In genomic region chr10:15724683-15725082, GRCh38 we compare ENCODE assay signal across 18 cellular contexts. TPM values are rescaled to one million over a fixed set of nuclear protein-coding genes. Genes with fewer than 3 reads are reported as not detected.
A peak's percentile ranks its signal among the peaks of the same experiment; 100 is the strongest.
DNase-seq lines count a peak whose midpoint lies in the region; ATAC-seq and TF ChIP-seq lines count a peak whose summit lies in the region.
"Had no signal": no experiment of that assay in that cellular context is flagged by ENCODE, and none has a peak within 500 bp of the region (broad histone marks: within the 10 kb centered on the region; RNA-seq: fewer than 3 reads in every experiment).

No MANE protein-coding gene starts in this region.

- H3K9me3 ChIP-seq in vagina (no peaks in the 10 kb centered on the region), tibial nerve (no peaks in the 10 kb centered on the region), right lobe of liver (no peaks in the 10 kb centered on the region)

- H3K27ac Mint-ChIP-seq in GM23338: no peak overlapping the region
- H3K27ac Mint-ChIP-seq in nephron progenitor cell: peak overlapping the region; percentile 15
- H3K27ac Mint-ChIP-seq: CD8-positive, alpha-beta T cell had no signal

- no peak for TF ChIP-seq EP300 in tibial nerve (IDR thresholded peaks at IDR 0.05)

- no peaks in the 10 kb centered on the region for H4K20me1 ChIP-seq in GM23338 (replicated peaks; ENCODE audit: insufficient read depth)
- H4K20me1 ChIP-seq: BLaER1 treated with 17β-estradiol and CSF1 and Interleukin-3, amounts not matched to agents 10 nM and 100 nM had no signal

- H3K9me2 ChIP-seq in GM23338 (ENCODE audit: insufficient read depth): no peaks in the 10 kb centered on the region

- H3K27me3 Mint-ChIP-seq in GM23338 (ENCODE audit: insufficient read depth, low read depth, poor library complexity) (peaks cover 14% of the 10 kb centered on the region), nephron progenitor cell (ENCODE audit: low read depth, poor library complexity) (peaks cover 12% of the 10 kb centered on the region)

- H3K4me3 Mint-ChIP-seq in GM23338 (no peak overlapping the region), nephron progenitor cell (no peak overlapping the region)
- H3K4me3 Mint-ChIP-seq: CD8-positive, alpha-beta T cell had no signal

- H3K4me2 ChIP-seq in GM23338: no peak overlapping the region

- ATAC-seq in GM23338: no peak
- no peak for ATAC-seq in right lobe of liver
- ATAC-seq: CD8-positive, alpha-beta T cell had no signal

- no peaks in the 10 kb centered on the region for H3K79me2 ChIP-seq in GM23338 (replicated peaks; ENCODE audit: insufficient read depth)

- 0 out of 2 replicates have a peak overlapping the region, but pooled peaks have one; percentile 47 for H2AFZ ChIP-seq in GM23338
- H2AFZ ChIP-seq: GM23248 had no signal

- H3K27ac ChIP-seq in GM23338 (ENCODE audit: low read depth): no peak overlapping the region
- peak overlapping the region; percentile 68 to 78 for H3K27ac ChIP-seq in coronary artery
- peak overlapping the region; percentile 3 for H3K27ac ChIP-seq in vagina
- H3K27ac ChIP-seq in tibial nerve: peak overlapping the region in 2 of 4 donors; percentile 8 to 28
- no peak overlapping the region for H3K27ac ChIP-seq in right lobe of liver
- H3K27ac ChIP-seq: BLaER1 treated with 17β-estradiol and CSF1 and Interleukin-3, amounts not matched to agents 10 nM and 100 nM; GM23248 had no signal

- TF ChIP-seq POLR2A in vagina (IDR thresholded peaks at IDR 0.05) (no peak), tibial nerve (IDR thresholded peaks at IDR 0.05) (no peak), right lobe of liver (IDR thresholded peaks at IDR 0.05) (no peak)

- peaks cover 6% of the 10 kb centered on the region; the same call in 2 of the 3 replicates for H3K4me1 Mint-ChIP-seq in GM23338
- peaks cover 67% of the 10 kb centered on the region for H3K4me1 Mint-ChIP-seq in nephron progenitor cell

- H3K27me3 ChIP-seq in GM23338 (ENCODE audit: insufficient read depth): peaks cover 16% of the 10 kb centered on the region
- H3K27me3 ChIP-seq in vagina: no peaks in the 10 kb centered on the region
- H3K27me3 ChIP-seq in tibial nerve: peaks cover 0 to 7% of the 10 kb centered on the region in 2 donors
- H3K27me3 ChIP-seq in right lobe of liver: no peaks in the 10 kb centered on the region

- H3K9me3 Mint-ChIP-seq in GM23338: no peaks in the 10 kb centered on the region
- peaks cover 20% of the 10 kb centered on the region for H3K9me3 Mint-ChIP-seq in nephron progenitor cell

- intact Hi-C loops in vagina (cut with DNase I) (loop anchor here (10.0 kb wide), 1 partner anchor 100 kb away; no protein-coding TSS in a partner anchor), right lobe of liver (cut with DNase I) (loop anchor here (5.0 to 10.0 kb wide), 2 partner anchors 290 to 292 kb away; no protein-coding TSS in a partner anchor)

- TF ChIP-seq CTCF in GM23338 (conservative IDR thresholded peaks at IDR 0.05; ENCODE audit: low read depth in 2 of 2) (no peak), coronary artery (IDR thresholded peaks at IDR 0.05) (no peak), nephron progenitor cell (IDR thresholded peaks at IDR 0.05) (no peak), vagina (IDR thresholded peaks at IDR 0.05) (no peak), tibial nerve (IDR thresholded peaks at IDR 0.05) (no peak), right lobe of liver (IDR thresholded peaks at IDR 0.05) (no peak)

- no peaks in the 10 kb centered on the region for H3K36me3 Mint-ChIP-seq in GM23338 (ENCODE audit: low read depth)
- peaks cover 5% of the 10 kb centered on the region for H3K36me3 Mint-ChIP-seq in nephron progenitor cell (ENCODE audit: low read depth)
- H3K36me3 Mint-ChIP-seq: CD8-positive, alpha-beta T cell had no signal

- H3K4me1 ChIP-seq in GM23338 (ENCODE audit: insufficient read depth) (no peaks in the 10 kb centered on the region), vagina (peaks cover 7% of the 10 kb centered on the region), tibial nerve (peaks cover 0 to 27% (median 0%) of the 10 kb centered on the region in 4 donors), right lobe of liver (no peaks in the 10 kb centered on the region)

- 60 to 62% methylated on average over 2 of the region's 2 CpGs for WGBS in tibial nerve, 2 donors
- WGBS in right lobe of liver (ENCODE audit: insufficient coverage, low coverage, low lambda C conversion rate, missing lambda C conversion rate): 51% methylated on average over 2 of the region's 2 CpGs

- DNase-seq in GM23338 (ENCODE audit: low spot score) (no peak), coronary artery (ENCODE audit: low spot score) (no peak), nephron progenitor cell (no peak), vagina (ENCODE audit: extremely low spot score in 2 of 2) (no peak), NCI-H510A treated with DMSO at 0.1 percent for 48 hours (lab: John Stamatoyannopoulos, UW) (no peak), tibial nerve (ENCODE audit: low spot score in 2 of 2) (no peak), right lobe of liver (no peak)
- no peak for DNase-seq in activated CD8-positive, alpha-beta memory T cell treated with anti-CD3 and anti-CD28 coated beads, Interleukin-2, amount 50 U/mL, for 4 hours
- DNase-seq: 8988T; Calu3; CD8-positive, alpha-beta T cell; DMS79 treated with DMSO at 0.1 percent for 48 hours; GF-D8; GM23248; H7; IMR-90 had no signal

- H3F3A ChIP-seq in GM23338 (replicated peaks; ENCODE audit: low read depth): no peaks in the 10 kb centered on the region

- no peak overlapping the region for H3K4me3 ChIP-seq in GM23338
- H3K4me3 ChIP-seq in coronary artery: no peak overlapping the region
- H3K4me3 ChIP-seq in vagina: no peak overlapping the region
- H3K4me3 ChIP-seq in tibial nerve: no peak overlapping the region
- H3K4me3 ChIP-seq in right lobe of liver: no peak overlapping the region
- H3K4me3 ChIP-seq: BLaER1 treated with 17β-estradiol and CSF1 and Interleukin-3, amounts not matched to agents 10 nM and 100 nM; GM23248 had no signal

- H3K36me3 ChIP-seq in GM23338 (ENCODE audit: insufficient read depth) (no peaks in the 10 kb centered on the region), vagina (no peaks in the 10 kb centered on the region), tibial nerve (no peaks in the 10 kb centered on the region), right lobe of liver (no peaks in the 10 kb centered on the region)
- H3K36me3 ChIP-seq: BLaER1 treated with 17β-estradiol and CSF1 and Interleukin-3, amounts not matched to agents 10 nM and 100 nM had no signal

TF ChIP-seq in GM23338, 12 proteins besides CTCF, POLR2A, EP300 and RAD21:
- no peak for TF ChIP-seq NANOG (IDR thresholded peaks at IDR 0.05; ENCODE audit: borderline replicate concordance)
- no peak for TF ChIP-seq ZNF114 (CRISPR knock-in tag; IDR thresholded peaks at IDR 0.05)
- no peak for TF ChIP-seq REST (IDR thresholded peaks at IDR 0.05; ENCODE audit: unreplicated experiment)
- TF ChIP-seq ZNF331 (CRISPR knock-in tag; IDR thresholded peaks at IDR 0.05; ENCODE audit: low read depth): no peak
- TF ChIP-seq STAT1 (IDR thresholded peaks at IDR 0.05; ENCODE audit: unreplicated experiment): no peak
- TF ChIP-seq EZH2phosphoT487 (IDR thresholded peaks at IDR 0.05; ENCODE audit: unreplicated experiment): no peak

RNA-seq across cellular contexts. Expression of gene ITGA8, which starts 5.0 kb away (rescaled TPM):
- total RNA-seq in GM23338 (2014; rRNA removed; shearing (Covaris generic)): not detected in 2 replicates
- polyA plus RNA-seq in GM23338 (2016; fragmentation: Nextera tagmentation; extraction: Ambion mirVana): not detected in 2 replicates
- total RNA-seq in vagina (15.5 TPM), tibial nerve (1 to 10 TPM; 1.5 to 8.7 (median 4.3) TPM), right lobe of liver (under 1 TPM; 0.18 to 0.80 (median 0.36) TPM)
- total RNA-seq: A673; Calu3; CD8-positive, alpha-beta T cell had no signal
- polyA plus RNA-seq: GM23248 had no signal

Comparison
In these comparisons a context has a peak if more than half of its experiments do, and no peak if none do; other contexts are left out.
1. H3K27ac ChIP-seq: peak in coronary artery (2 of 2) and vagina (single experiment); none in GM23338 (single experiment) and right lobe of liver (0 of 3).